Comparison of ENCODE assay signal across 8 cellular contexts in the genomic region with DNA sequence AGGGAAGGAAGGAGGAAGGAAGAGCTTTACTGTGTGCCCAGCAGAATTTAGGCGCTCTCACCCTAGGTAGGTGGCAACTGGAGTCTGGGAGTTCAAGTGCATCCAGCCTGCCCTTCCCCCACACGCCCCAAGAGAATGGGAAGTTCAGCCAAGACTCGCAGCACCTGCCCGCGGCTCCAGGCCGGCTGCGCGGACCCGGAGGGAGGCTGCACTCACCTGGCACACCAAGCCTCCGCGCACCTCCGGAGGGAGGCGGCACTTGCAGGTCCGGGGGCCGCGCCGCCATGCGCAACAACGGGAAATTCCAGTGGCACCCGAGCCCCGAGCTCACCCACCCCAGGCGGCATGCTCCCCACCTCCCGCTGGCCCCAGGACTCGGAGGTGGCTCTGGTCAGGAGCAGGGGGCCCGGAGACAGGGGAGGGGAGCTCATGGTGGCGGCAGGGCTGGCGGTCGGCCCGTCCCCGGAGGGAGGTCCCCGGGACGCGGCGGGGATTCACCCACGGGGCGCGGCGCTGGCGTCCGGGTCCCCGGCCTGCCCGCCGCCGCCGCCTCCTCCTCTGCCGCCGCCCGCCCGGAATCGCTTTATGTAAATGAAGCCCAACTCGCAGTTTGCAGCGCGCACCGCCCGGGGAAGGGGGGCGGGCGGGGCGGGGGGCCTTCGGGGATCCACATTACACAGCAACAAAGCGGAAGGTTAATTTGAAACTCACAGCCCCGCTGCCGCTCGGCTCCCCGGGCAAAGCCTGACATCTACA. TPM values are rescaled to one million over a fixed set of nuclear protein-coding genes. Genes with fewer than 3 reads are reported as not detected.
DNase-seq lines count a peak whose midpoint lies in the region; ATAC-seq, FAIRE-seq and TF ChIP-seq lines count a peak whose summit lies in the region.

A gene with protein sequence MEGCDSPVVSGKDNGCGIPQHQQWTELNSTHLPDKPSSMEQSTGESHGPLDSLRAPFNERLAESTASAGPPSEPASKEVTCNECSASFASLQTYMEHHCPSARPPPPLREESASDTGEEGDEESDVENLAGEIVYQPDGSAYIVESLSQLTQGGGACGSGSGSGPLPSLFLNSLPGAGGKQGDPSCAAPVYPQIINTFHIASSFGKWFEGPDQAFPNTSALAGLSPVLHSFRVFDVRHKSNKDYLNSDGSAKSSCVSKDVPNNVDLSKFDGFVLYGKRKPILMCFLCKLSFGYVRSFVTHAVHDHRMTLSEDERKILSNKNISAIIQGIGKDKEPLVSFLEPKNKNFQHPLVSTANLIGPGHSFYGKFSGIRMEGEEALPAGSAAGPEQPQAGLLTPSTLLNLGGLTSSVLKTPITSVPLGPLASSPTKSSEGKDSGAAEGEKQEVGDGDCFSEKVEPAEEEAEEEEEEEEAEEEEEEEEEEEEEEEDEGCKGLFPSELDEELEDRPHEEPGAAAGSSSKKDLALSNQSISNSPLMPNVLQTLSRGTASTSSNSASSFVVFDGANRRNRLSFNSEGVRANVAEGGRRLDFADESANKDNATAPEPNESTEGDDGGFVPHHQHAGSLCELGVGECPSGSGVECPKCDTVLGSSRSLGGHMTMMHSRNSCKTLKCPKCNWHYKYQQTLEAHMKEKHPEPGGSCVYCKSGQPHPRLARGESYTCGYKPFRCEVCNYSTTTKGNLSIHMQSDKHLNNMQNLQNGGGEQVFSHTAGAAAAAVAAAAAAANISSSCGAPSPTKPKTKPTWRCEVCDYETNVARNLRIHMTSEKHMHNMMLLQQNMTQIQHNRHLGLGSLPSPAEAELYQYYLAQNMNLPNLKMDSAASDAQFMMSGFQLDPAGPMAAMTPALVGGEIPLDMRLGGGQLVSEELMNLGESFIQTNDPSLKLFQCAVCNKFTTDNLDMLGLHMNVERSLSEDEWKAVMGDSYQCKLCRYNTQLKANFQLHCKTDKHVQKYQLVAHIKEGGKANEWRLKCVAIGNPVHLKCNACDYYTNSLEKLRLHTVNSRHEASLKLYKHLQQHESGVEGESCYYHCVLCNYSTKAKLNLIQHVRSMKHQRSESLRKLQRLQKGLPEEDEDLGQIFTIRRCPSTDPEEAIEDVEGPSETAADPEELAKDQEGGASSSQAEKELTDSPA (N-terminal part only) (minus strand): TSS at position 593 of the 756 bp plus-strand sequence. CDS start 87,983 bp downstream, outside the sequence.

- FAIRE-seq in H54 (lab: Jason Lieb, UNC): no peak

- H3K27me3 Mint-ChIP-seq in T-helper 2 cell treated with Interferon-gamma antibody and Interleukin-4, amounts not matched to agents 5 μg/mL and 100 μg/mL, for 36 hours (ENCODE audit: low read depth): peaks cover 40% of the 10 kb centered on the region
- peaks cover 28% of the 10 kb centered on the region for H3K27me3 Mint-ChIP-seq in activated CD8-positive, alpha-beta T cell treated with anti-CD3 and anti-CD28 coated beads for 36 hours
- peaks cover 0 to 2% of the 10 kb centered on the region in 2 donors for H3K27me3 Mint-ChIP-seq in natural killer cell (ENCODE audit: low read depth in 2 of 2)

- peak within 1 kb of the TSS; percentile 64 for H3K4me3 ChIP-seq in LNCaP clone FGC (ENCODE audit: low read depth, low read length)

- H3K9me3 Mint-ChIP-seq in T-helper 2 cell treated with Interferon-gamma antibody and Interleukin-4, amounts not matched to agents 5 μg/mL and 100 μg/mL, for 36 hours: no peaks in the 10 kb centered on the region
- H3K9me3 Mint-ChIP-seq in activated CD8-positive, alpha-beta T cell treated with anti-CD3 and anti-CD28 coated beads for 36 hours: no peaks in the 10 kb centered on the region
- no peaks in the 10 kb centered on the region for H3K9me3 Mint-ChIP-seq in natural killer cell

- POLR2A ChIA-PET in activated CD8-positive, alpha-beta T cell treated with anti-CD3 and anti-CD28 coated beads for 36 hours (lab: Charles Lee): no interaction called here

- no peaks in the 10 kb centered on the region for H3K36me3 Mint-ChIP-seq in T-helper 2 cell treated with Interferon-gamma antibody and Interleukin-4, amounts not matched to agents 5 μg/mL and 100 μg/mL, for 36 hours (ENCODE audit: low read depth)
- no peaks in the 10 kb centered on the region for H3K36me3 Mint-ChIP-seq in activated CD8-positive, alpha-beta T cell treated with anti-CD3 and anti-CD28 coated beads for 36 hours (ENCODE audit: low read depth)
- no peaks in the 10 kb centered on the region for H3K36me3 Mint-ChIP-seq in natural killer cell

- CTCF ChIA-PET in activated CD8-positive, alpha-beta T cell treated with anti-CD3 and anti-CD28 coated beads for 36 hours (lab: Charles Lee): no interaction called here

- H3K4me3 Mint-ChIP-seq in T-helper 2 cell treated with Interferon-gamma antibody and Interleukin-4, amounts not matched to agents 5 μg/mL and 100 μg/mL, for 36 hours: peak within 1 kb of the TSS; percentile 66
- H3K4me3 Mint-ChIP-seq in activated CD8-positive, alpha-beta T cell treated with anti-CD3 and anti-CD28 coated beads for 36 hours: peak within 1 kb of the TSS; percentile 33
- H3K4me3 Mint-ChIP-seq in natural killer cell: peak within 1 kb of the TSS; percentile 77

- peak; percentile 18 for DNase-seq in T-helper 2 cell treated with Interferon-gamma antibody and Interleukin-4, amounts not matched to agents 5 μg/mL and 100 μg/mL, for 36 hours (ENCODE audit: low spot score)
- DNase-seq in T-helper 2 cell (no peak), H54 (ENCODE audit: insufficient read length, low spot score) (no peak), LNCaP clone FGC (ENCODE audit: low read depth) (peak; percentile 85), fibroblast of peridontal ligament (ENCODE audit: extremely low read depth) (peak; percentile 63), natural killer cell (peak; percentile 58), occipital lobe (lab: John Stamatoyannopoulos, UW) (no peak)
- DNase-seq in activated CD8-positive, alpha-beta T cell treated with anti-CD3 and anti-CD28 coated beads for 36 hours: peak; percentile 63

- peak; percentile 84 for ATAC-seq in activated CD8-positive, alpha-beta T cell treated with anti-CD3 and anti-CD28 coated beads for 36 hours
- peak; percentile 82 to 85 (median 83) for ATAC-seq in natural killer cell

- TF ChIP-seq CTCF in LNCaP clone FGC (IDR thresholded peaks at IDR 0.05; ENCODE audit: control insufficient read depth, extremely low read depth, insufficient read depth): peak; percentile 36
- no peak for TF ChIP-seq CTCF in activated CD8-positive, alpha-beta T cell treated with anti-CD3 and anti-CD28 coated beads for 36 hours (IDR thresholded peaks at IDR 0.05)
- TF ChIP-seq CTCF in natural killer cell (IDR thresholded peaks at IDR 0.05): no peak

- intact Hi-C loops in activated CD8-positive, alpha-beta T cell treated with anti-CD3 and anti-CD28 coated beads for 36 hours (cut with micrococcal nuclease): no loop called here
- intact Hi-C loops in natural killer cell (cut with micrococcal nuclease): no loop called here

- H3K27ac Mint-ChIP-seq in T-helper 2 cell treated with Interferon-gamma antibody and Interleukin-4, amounts not matched to agents 5 μg/mL and 100 μg/mL, for 36 hours: no peak within 1 kb of the TSS
- no peak within 1 kb of the TSS for H3K27ac Mint-ChIP-seq in activated CD8-positive, alpha-beta T cell treated with anti-CD3 and anti-CD28 coated beads for 36 hours
- H3K27ac Mint-ChIP-seq in natural killer cell: peak within 1 kb of the TSS in 1 of 2 donors; percentile 73

- TF ChIP-seq POLR2A in H54 (IDR thresholded peaks at IDR 0.05; ENCODE audit: low read depth, low read length): peak; percentile 11

- no peaks in the 10 kb centered on the region for H3K4me1 Mint-ChIP-seq in T-helper 2 cell treated with Interferon-gamma antibody and Interleukin-4, amounts not matched to agents 5 μg/mL and 100 μg/mL, for 36 hours (ENCODE audit: low read depth)
- H3K4me1 Mint-ChIP-seq in activated CD8-positive, alpha-beta T cell treated with anti-CD3 and anti-CD28 coated beads for 36 hours (ENCODE audit: low read depth): peaks cover 4% of the 10 kb centered on the region
- H3K4me1 Mint-ChIP-seq in natural killer cell: peaks cover 11 to 14% of the 10 kb centered on the region in 2 donors

RNA-seq across cellular contexts. Expression of the gene that starts here (rescaled TPM):
- total RNA-seq in activated CD8-positive, alpha-beta T cell treated with anti-CD3 and anti-CD28 coated beads for 36 hours: under 1 TPM; 0.16 to 0.25 TPM
- total RNA-seq in natural killer cell: 1 to 10 TPM; 5.8 to 7.8 (median 7.5) TPM
- 2.3 TPM for total RNA-seq in occipital lobe

Comparison
In these comparisons a context has a peak if more than half of its experiments do, and no peak if none do; other contexts are left out.
1. DNase-seq: peak in T-helper 2 cell treated with Interferon-gamma antibody and Interleukin-4, amounts not matched to agents 5 μg/mL and 100 μg/mL, for 36 hours (single experiment), LNCaP clone FGC (single experiment), fibroblast of peridontal ligament (single experiment) and natural killer cell (single experiment); none in T-helper 2 cell (0 of 5), H54 (single experiment) and occipital lobe (single experiment).
2. Peak in DNase-seq and ATAC-seq in activated CD8-positive, alpha-beta T cell treated with anti-CD3 and anti-CD28 coated beads for 36 hours; RNA of the gene not detected or under 1 TPM.
3. Peak in every context shown above with its lines, with median percentiles within 50 percentile points of each other: H3K4me3 Mint-ChIP-seq.